Comparison of ENCODE assay signal across 16 cellular contexts in genomic region chrX:101693476-101693875, GRCh38. TPM values are rescaled to one million over a fixed set of nuclear protein-coding genes. Genes with fewer than 3 reads are reported as not detected.
DNase-seq lines count a peak whose midpoint lies in the region; ATAC-seq, FAIRE-seq and TF ChIP-seq lines count a peak whose summit lies in the region.
"Had no signal": no experiment of that assay in that cellular context is flagged by ENCODE, and none has a peak within 500 bp of the region (broad histone marks: within the 10 kb centered on the region; RNA-seq: fewer than 3 reads in every experiment).

No MANE protein-coding gene starts in this region.

- CTCF ChIA-PET in A673 (lab: Charles Lee) = no interaction called here

- no peak overlapping the region for H3K18ac ChIP-seq in mesenchymal stem cell (ENCODE audit: low read depth in 1 of 2, low read length in 2 of 2)

- no peaks in the 10 kb centered on the region for H3K4me1 ChIP-seq in A673 (ENCODE audit: insufficient read depth, low read length, poor library complexity, severe bottlenecking)
- no peaks in the 10 kb centered on the region for H3K4me1 ChIP-seq in mesenchymal stem cell (ENCODE audit: control insufficient read depth, insufficient read depth, low read depth, low read length)
- H3K4me1 ChIP-seq in adrenal gland (replicated peaks in 1 of 2) = no peaks in the 10 kb centered on the region
- H3K4me1 ChIP-seq: parathyroid adenoma had no signal

- H3K9ac ChIP-seq in mesenchymal stem cell (ENCODE audit: low read length) = no peak overlapping the region
- H3K9ac ChIP-seq: parathyroid adenoma had no signal

- no peak overlapping the region for H3K23ac ChIP-seq in mesenchymal stem cell (ENCODE audit: low read length in 2 of 2)

- H2AK5ac ChIP-seq in mesenchymal stem cell (ENCODE audit: low read length, severe bottlenecking) = no peak overlapping the region

- H3K27me3 ChIP-seq in A673 (replicated peaks; ENCODE audit: insufficient read depth, low read depth, low read length, poor library complexity) (peaks cover 6% of the 10 kb centered on the region), mesenchymal stem cell (ENCODE audit: control insufficient read depth in 1 of 2, insufficient read depth in 1 of 2, low read length in 2 of 2) (peaks cover 0 to 23% of the 10 kb centered on the region in 2 experiments), adrenal gland (peaks cover 14% of the 10 kb centered on the region)

- no peak overlapping the region for H4K91ac ChIP-seq in mesenchymal stem cell (ENCODE audit: low read length)

- TF ChIP-seq CTCF in A673 (conservative IDR thresholded peaks at IDR 0.05; ENCODE audit: low read depth, low read length) = no peak
- TF ChIP-seq CTCF in adrenal gland (IDR thresholded peaks at IDR 0.05) = no peak

- H3K27ac ChIP-seq in A673 (ENCODE audit: low read depth, low read length, poor library complexity, severe bottlenecking) (no peak overlapping the region), mesenchymal stem cell (ENCODE audit: low read length, poor library complexity, severe bottlenecking) (no peak overlapping the region), adrenal gland (no peak overlapping the region)
- H3K27ac ChIP-seq: parathyroid adenoma had no signal

- H3K4me2 ChIP-seq in mesenchymal stem cell (ENCODE audit: low read length, poor library complexity, severe bottlenecking) = no peak overlapping the region

- intact Hi-C loops in A673 (cut with micrococcal nuclease; ENCODE audit: unreplicated experiment) (no loop called here), adrenal gland (cut with DNase I) (no loop called here)

- DNase-seq in GM12891 (ENCODE audit: insufficient read length, low spot score) = no peak
- DNase-seq in A673 (ENCODE audit: low spot score) = no peak
- DNase-seq in mesenchymal stem cell = no peak
- DNase-seq in adrenal gland = no peak
- no peak for DNase-seq in activated CD4-positive, alpha-beta T cell treated with anti-CD3 and anti-CD28 coated beads for 1 hour
- DNase-seq: ACHN, dermis blood vessel endothelial cell, midbrain, NCI-H1417, NCI-H748 treated with DMSO at 0.1 percent for 48 hours, SIG-M5 had no signal

- no peak for TF ChIP-seq POLR2A in GM12891 (IDR thresholded peaks at IDR 0.05; ENCODE audit: low read depth, low read length)
- TF ChIP-seq POLR2A in adrenal gland (IDR thresholded peaks at IDR 0.05) = no peak

- H3K9me3 ChIP-seq in A673 (ENCODE audit: low read depth, low read length, poor library complexity, severe bottlenecking) (no peaks in the 10 kb centered on the region), mesenchymal stem cell (ENCODE audit: control insufficient read depth, low read length) (no peaks in the 10 kb centered on the region), adrenal gland (replicated peaks in 1 of 3) (no peaks in the 10 kb centered on the region)

- no CpG with 5 or more reads among the region's 4 CpGs for WGBS in mesenchymal stem cell
- WGBS in adrenal gland, 4 donors = 72 to 84% (median 79%) methylated on average over 4 of the region's 4 CpGs

- peak; percentile 72 for FAIRE-seq in GM12891 (lab: Jason Lieb, UNC)
- FAIRE-seq: urothelium cell line had no signal

- no peak overlapping the region for H4K8ac ChIP-seq in mesenchymal stem cell (ENCODE audit: low read length)

- H3K14ac ChIP-seq in mesenchymal stem cell (ENCODE audit: low read length in 2 of 2) = no peak overlapping the region

- peak; percentile 85 for ATAC-seq in GM19372 (IDR thresholded peaks at IDR 0.05; ENCODE audit: low read depth, unreplicated experiment)
- ATAC-seq in HG02798 (IDR thresholded peaks at IDR 0.05; ENCODE audit: poor library complexity, unreplicated experiment) = peak; percentile 85
- ATAC-seq in HG03469 (IDR thresholded peaks at IDR 0.05; ENCODE audit: unreplicated experiment) = peak; percentile 85

- no peak overlapping the region for H2BK5ac ChIP-seq in mesenchymal stem cell (ENCODE audit: low read depth, low read length, poor library complexity, severe bottlenecking)

- H3K4ac ChIP-seq in mesenchymal stem cell (ENCODE audit: low read depth in 1 of 2, low read length in 2 of 2) = no peak overlapping the region

- POLR2A ChIA-PET in A673 (lab: Charles Lee; ENCODE audit: low non-redundant PET) = no interaction called here

- no peaks in the 10 kb centered on the region for H3K79me1 ChIP-seq in mesenchymal stem cell (replicated peaks; ENCODE audit: low read length, poor library complexity, severe bottlenecking)

- H3K4me3 ChIP-seq in A673 (ENCODE audit: low read depth, low read length, poor library complexity, severe bottlenecking) (no peak overlapping the region), mesenchymal stem cell (ENCODE audit: insufficient read depth in 1 of 2, low read depth in 1 of 2, low read length in 2 of 2) (no peak overlapping the region), adrenal gland (no peak overlapping the region)

- BruUV-seq in A673 (replicated peaks; lab: Mats Ljungman, UMichigan) = no TSS peak

- no peak overlapping the region for H2BK15ac ChIP-seq in mesenchymal stem cell (ENCODE audit: low read depth, poor library complexity, severe bottlenecking)

- no peak overlapping the region for H2AFZ ChIP-seq in mesenchymal stem cell (ENCODE audit: low read depth, low read length)
- H2AFZ ChIP-seq: parathyroid adenoma had no signal

- H2BK120ac ChIP-seq in mesenchymal stem cell (ENCODE audit: low read depth, low read length) = no peak overlapping the region

- H2BK12ac ChIP-seq in mesenchymal stem cell (ENCODE audit: low read length in 2 of 2) = no peak overlapping the region

- H3K36me3 ChIP-seq in A673 (ENCODE audit: insufficient read depth, low read length, poor library complexity, severe bottlenecking) = no peaks in the 10 kb centered on the region
- H3K36me3 ChIP-seq in mesenchymal stem cell (ENCODE audit: control insufficient read depth in 1 of 2, insufficient read depth in 2 of 2, low read depth in 1 of 2, low read length in 2 of 2) = no peaks in the 10 kb centered on the region
- H3K36me3 ChIP-seq in adrenal gland (replicated peaks in 1 of 2) = no peaks in the 10 kb centered on the region

TF ChIP-seq in GM12891, 5 proteins besides CTCF, POLR2A, EP300 and RAD21:
- TF ChIP-seq POLR2AphosphoS5 (IDR thresholded peaks at IDR 0.05; ENCODE audit: low read depth, low read length) (no peak), TAF1 (IDR thresholded peaks at IDR 0.05; ENCODE audit: low read depth, low read length) (no peak), PAX5 (IDR thresholded peaks at IDR 0.05; ENCODE audit: insufficient read depth, low read length, severe bottlenecking) (no peak), POU2F2 (IDR thresholded peaks at IDR 0.05; ENCODE audit: low read depth, low read length) (no peak), SPI1 (IDR thresholded peaks at IDR 0.05; ENCODE audit: low read depth, low read length) (no peak)

RNA-seq across cellular contexts. Expression of gene ARMCX2, which starts 33.8 kb away (rescaled TPM):
- polyA plus RNA-seq in GM12891 (2012; ENCODE audit: low read depth, missing spikeins) = 27.0 TPM
- 53.9 and 58.8 TPM in 2 replicates for total RNA-seq in A673 (2021)
- polyA plus RNA-seq in mesenchymal stem cell (2013, experiment 1 of 2) = 64.4 TPM
- 66.8 TPM for polyA plus RNA-seq in mesenchymal stem cell (2013, experiment 2 of 2)
- total RNA-seq in adrenal gland = 100 to 1,000 TPM in 2 of 8 donors, 10 to 100 TPM in 6; 38.3 to 148 (median 75.3) TPM
- 100 to 1,000 TPM in 1 of 3 donors, 10 to 100 TPM in 2; 62.0 to 183 (median 64.2) TPM for polyA plus RNA-seq in adrenal gland
